37 cellular contexts compared by ENCODE assay signal in the genomic region with DNA sequence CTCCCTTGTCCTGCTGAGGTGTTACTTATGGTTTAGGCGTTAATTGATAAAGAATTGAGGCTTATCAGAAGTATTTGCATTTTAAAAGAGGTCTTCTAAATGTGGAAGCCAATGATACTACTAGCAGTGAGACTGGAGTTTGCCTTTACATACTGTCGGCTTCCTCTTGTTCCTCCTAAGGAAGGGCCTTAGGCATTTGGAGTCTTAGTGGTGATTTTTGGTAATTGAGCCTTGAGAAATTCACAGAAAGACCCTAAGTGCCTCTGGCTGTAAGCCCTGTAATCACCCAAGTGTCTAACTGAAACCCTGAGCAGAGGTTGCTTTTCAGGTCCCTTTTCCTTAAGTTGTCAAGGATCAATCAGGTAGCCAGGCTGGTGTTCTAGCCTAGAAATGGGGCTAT. TPM values are rescaled to one million over a fixed set of nuclear protein-coding genes. Genes with fewer than 3 reads are reported as not detected.
"Had no signal": no experiment of that assay in that cellular context is flagged by ENCODE, and none has a peak within 500 bp of the region (broad histone marks: within the 10 kb centered on the region; RNA-seq: fewer than 3 reads in every experiment).

No MANE protein-coding gene starts in this region.

- DNase-seq: activated CD4-positive, alpha-beta memory T cell treated with anti-CD3 and anti-CD28 coated beads, Interleukin-2, amount 10 ng/mL, durations not matched to agents 7 days and 5 days; activated CD4-positive, alpha-beta T cell treated with anti-CD3 and anti-CD28 coated beads for 1 hour; activated CD4-positive, alpha-beta T cell treated with anti-CD3 and anti-CD28 coated beads for 36 hours; activated CD4-positive, alpha-beta T cell treated with anti-CD3 and anti-CD28 coated beads for 48 hours; activated CD4-positive, alpha-beta T cell treated with anti-CD3 and anti-CD28 coated beads, Interleukin-2, amount 10 ng/mL, durations not matched to agents 7 days and 5 days; activated CD4-positive, alpha-beta T cell treated with anti-CD3 and anti-CD28 coated beads, Interleukin-2, amount 50 U/mL, for 48 hours; activated CD4-positive, CD25-positive, alpha-beta regulatory T cell; activated CD8-positive, alpha-beta memory T cell treated with anti-CD3 and anti-CD28 coated beads for 24 hours; activated CD8-positive, alpha-beta memory T cell treated with anti-CD3 and anti-CD28 coated beads, Interleukin-2, amount 10 ng/mL, durations not matched to agents 7 days and 5 days; activated CD8-positive, alpha-beta memory T cell treated with anti-CD3 and anti-CD28 coated beads, Interleukin-2, amount 50 U/mL, for 48 hours; activated CD8-positive, alpha-beta T cell treated with anti-CD3 and anti-CD28 coated beads, Interleukin-2, amount 10 ng/mL, durations not matched to agents 7 days and 5 days; activated effector memory CD4-positive, alpha-beta T cell treated with Interleukin-2 at 50 U/mL for 16 hours; activated gamma-delta T cell; activated naive CD4-positive, alpha-beta T cell treated with anti-CD3 and anti-CD28 coated beads, Interleukin-2, amount 10 ng/mL, durations not matched to agents 7 days and 5 days; activated naive CD4-positive, alpha-beta T cell treated with Interleukin-2 at 50 U/mL for 16 hours; activated naive CD8-positive, alpha-beta T cell treated with anti-CD3 and anti-CD28 coated beads, Interleukin-2, amount 10 ng/mL, durations not matched to agents 7 days and 5 days; activated naive CD8-positive, alpha-beta T cell treated with anti-CD3 and anti-CD28 coated beads, Interleukin-2, amount 50 U/mL, for 24 hours; activated T-cell treated with anti-CD3 and anti-CD28 coated beads, Interleukin-2, amount 50 U/mL, for 24 hours; activated T-cell treated with anti-CD3 and anti-CD28 coated beads, Interleukin-2, amount 50 U/mL, for 48 hours; amygdala; anterior cingulate cortex; caudate nucleus; cerebellar nuclear complex; T-helper 1 cell; T-helper 2 cell; T-helper 9 cell had no signal

- H3K27ac ChIP-seq: ascending aorta, cardiac muscle cell, VCaP had no signal

- H3K9me3 ChIP-seq: ascending aorta had no signal

- H3K36me3 Mint-ChIP-seq: activated CD8-positive, alpha-beta memory T cell treated with anti-CD3 and anti-CD28 coated beads, Interleukin-2, amount 10 ng/mL, durations not matched to agents 7 days and 5 days; activated naive CD4-positive, alpha-beta T cell treated with anti-CD3 and anti-CD28 coated beads, Interleukin-2, amount 10 ng/mL, durations not matched to agents 7 days and 5 days; activated naive CD4-positive, alpha-beta T cell treated with anti-CD3 and anti-CD28 coated beads, Interleukin-2, amount 50 U/mL, for 24 hours; activated naive CD8-positive, alpha-beta T cell; activated naive CD8-positive, alpha-beta T cell treated with anti-CD3 and anti-CD28 coated beads, Interleukin-2, amount 10 ng/mL, durations not matched to agents 7 days and 5 days; brain had no signal

- H3K4me3 Mint-ChIP-seq: activated CD4-positive, alpha-beta memory T cell treated with anti-CD3 and anti-CD28 coated beads, Interleukin-2, amount 10 ng/mL, durations not matched to agents 7 days and 5 days; activated CD4-positive, alpha-beta T cell treated with anti-CD3 and anti-CD28 coated beads for 36 hours; activated CD4-positive, alpha-beta T cell treated with anti-CD3 and anti-CD28 coated beads, Interleukin-2, amount 10 ng/mL, durations not matched to agents 7 days and 5 days; activated CD8-positive, alpha-beta memory T cell treated with anti-CD3 and anti-CD28 coated beads, Interleukin-2, amount 10 ng/mL, durations not matched to agents 7 days and 5 days; activated CD8-positive, alpha-beta T cell treated with anti-CD3 and anti-CD28 coated beads, Interleukin-2, amount 10 ng/mL, durations not matched to agents 7 days and 5 days; activated naive CD4-positive, alpha-beta T cell treated with anti-CD3 and anti-CD28 coated beads, Interleukin-2, amount 10 ng/mL, durations not matched to agents 7 days and 5 days; activated naive CD4-positive, alpha-beta T cell treated with anti-CD3 and anti-CD28 coated beads, Interleukin-2, amount 50 U/mL, for 24 hours; activated naive CD8-positive, alpha-beta T cell; activated naive CD8-positive, alpha-beta T cell treated with anti-CD3 and anti-CD28 coated beads, Interleukin-2, amount 10 ng/mL, durations not matched to agents 7 days and 5 days; activated naive CD8-positive, alpha-beta T cell treated with anti-CD3 and anti-CD28 coated beads, Interleukin-2, amount 50 U/mL, for 24 hours; activated T-cell treated with anti-CD3 and anti-CD28 coated beads, Interleukin-2, amount 50 U/mL, for 24 hours; brain; central memory CD8-positive, alpha-beta T cell; T-helper 1 cell treated with Interleukin-12 subunit alpha and Interleukin-12 subunit beta and Interleukin-4 antibody, amounts not matched to agents 30 μg/mL and 1 μg/mL, for 36 hours; T-helper 2 cell treated with Interferon-gamma antibody and Interleukin-4, amounts not matched to agents 5 μg/mL and 100 μg/mL, for 36 hours had no signal

- H3K4me1 Mint-ChIP-seq: activated CD4-positive, alpha-beta memory T cell treated with anti-CD3 and anti-CD28 coated beads, Interleukin-2, amount 10 ng/mL, durations not matched to agents 7 days and 5 days; activated CD4-positive, alpha-beta T cell treated with anti-CD3 and anti-CD28 coated beads for 36 hours; activated CD4-positive, alpha-beta T cell treated with anti-CD3 and anti-CD28 coated beads, Interleukin-2, amount 10 ng/mL, durations not matched to agents 7 days and 5 days; activated CD8-positive, alpha-beta memory T cell treated with anti-CD3 and anti-CD28 coated beads, Interleukin-2, amount 10 ng/mL, durations not matched to agents 7 days and 5 days; activated naive CD4-positive, alpha-beta T cell treated with anti-CD3 and anti-CD28 coated beads, Interleukin-2, amount 10 ng/mL, durations not matched to agents 7 days and 5 days; activated naive CD4-positive, alpha-beta T cell treated with anti-CD3 and anti-CD28 coated beads, Interleukin-2, amount 50 U/mL, for 24 hours; activated naive CD8-positive, alpha-beta T cell treated with anti-CD3 and anti-CD28 coated beads, Interleukin-2, amount 10 ng/mL, durations not matched to agents 7 days and 5 days; activated naive CD8-positive, alpha-beta T cell treated with anti-CD3 and anti-CD28 coated beads, Interleukin-2, amount 50 U/mL, for 24 hours; central memory CD8-positive, alpha-beta T cell had no signal

- H3K27me3 ChIP-seq: ascending aorta, cardiac muscle cell had no signal

- H3K27me3 Mint-ChIP-seq: activated naive CD8-positive, alpha-beta T cell treated with anti-CD3 and anti-CD28 coated beads, Interleukin-2, amount 10 ng/mL, durations not matched to agents 7 days and 5 days; activated naive CD8-positive, alpha-beta T cell treated with anti-CD3 and anti-CD28 coated beads, Interleukin-2, amount 50 U/mL, for 24 hours; brain; central memory CD8-positive, alpha-beta T cell had no signal

- H3K4me3 ChIP-seq: ascending aorta, cardiac muscle cell had no signal

- ATAC-seq: activated CD4-positive, alpha-beta T cell treated with anti-CD3 and anti-CD28 coated beads for 36 hours; activated CD4-positive, CD25-positive, alpha-beta regulatory T cell treated with anti-CD3 and anti-CD28 coated beads, Interleukin-2, amount 50 U/mL, for 24 hours; activated CD8-positive, alpha-beta memory T cell treated with anti-CD3 and anti-CD28 coated beads, Interleukin-2, amount 10 ng/mL, durations not matched to agents 7 days and 5 days; activated CD8-positive, alpha-beta T cell treated with anti-CD3 and anti-CD28 coated beads, Interleukin-2, amount 10 ng/mL, durations not matched to agents 7 days and 5 days; activated naive CD8-positive, alpha-beta T cell treated with anti-CD3 and anti-CD28 coated beads, Interleukin-2, amount 50 U/mL, for 24 hours had no signal

- H3K4me1 ChIP-seq: ascending aorta had no signal

- H3K9me3 Mint-ChIP-seq: activated CD4-positive, alpha-beta memory T cell treated with anti-CD3 and anti-CD28 coated beads, Interleukin-2, amount 10 ng/mL, durations not matched to agents 7 days and 5 days; activated naive CD4-positive, alpha-beta T cell treated with anti-CD3 and anti-CD28 coated beads, Interleukin-2, amount 10 ng/mL, durations not matched to agents 7 days and 5 days; activated naive CD4-positive, alpha-beta T cell treated with anti-CD3 and anti-CD28 coated beads, Interleukin-2, amount 50 U/mL, for 24 hours; activated naive CD8-positive, alpha-beta T cell treated with anti-CD3 and anti-CD28 coated beads, Interleukin-2, amount 50 U/mL, for 24 hours; activated T-cell treated with anti-CD3 and anti-CD28 coated beads, Interleukin-2, amount 50 U/mL, for 24 hours; activated T-helper 2 cell treated with anti-CD3 and anti-CD28 coated beads, Interferon-gamma antibody, Interleukin-2, Interleukin-4, amounts not matched to agents 10 μg/mL and 5 μg/mL and 100 μg/mL, durations not matched to agents 14 hours and 24 hours and 36 hours; central memory CD8-positive, alpha-beta T cell; T-helper 1 cell treated with Interleukin-12 subunit alpha and Interleukin-12 subunit beta and Interleukin-4 antibody, amounts not matched to agents 30 μg/mL and 1 μg/mL, for 36 hours; T-helper 2 cell treated with Interferon-gamma antibody and Interleukin-4, amounts not matched to agents 5 μg/mL and 100 μg/mL, for 36 hours had no signal

- H3K27ac Mint-ChIP-seq: activated CD4-positive, alpha-beta memory T cell treated with anti-CD3 and anti-CD28 coated beads, Interleukin-2, amount 10 ng/mL, durations not matched to agents 7 days and 5 days; activated CD4-positive, alpha-beta T cell treated with anti-CD3 and anti-CD28 coated beads for 36 hours; activated CD4-positive, alpha-beta T cell treated with anti-CD3 and anti-CD28 coated beads, Interleukin-2, amount 10 ng/mL, durations not matched to agents 7 days and 5 days; activated CD8-positive, alpha-beta memory T cell treated with anti-CD3 and anti-CD28 coated beads, Interleukin-2, amount 10 ng/mL, durations not matched to agents 7 days and 5 days; activated CD8-positive, alpha-beta T cell treated with anti-CD3 and anti-CD28 coated beads, Interleukin-2, amount 10 ng/mL, durations not matched to agents 7 days and 5 days; activated naive CD4-positive, alpha-beta T cell treated with anti-CD3 and anti-CD28 coated beads, Interleukin-2, amount 10 ng/mL, durations not matched to agents 7 days and 5 days; activated naive CD4-positive, alpha-beta T cell treated with anti-CD3 and anti-CD28 coated beads, Interleukin-2, amount 50 U/mL, for 24 hours; activated naive CD8-positive, alpha-beta T cell; activated naive CD8-positive, alpha-beta T cell treated with anti-CD3 and anti-CD28 coated beads, Interleukin-2, amount 10 ng/mL, durations not matched to agents 7 days and 5 days; activated naive CD8-positive, alpha-beta T cell treated with anti-CD3 and anti-CD28 coated beads, Interleukin-2, amount 50 U/mL, for 24 hours; activated T-cell treated with anti-CD3 and anti-CD28 coated beads, Interleukin-2, amount 50 U/mL, for 24 hours; activated T-helper 2 cell treated with anti-CD3 and anti-CD28 coated beads, Interferon-gamma antibody, Interleukin-2, Interleukin-4, amounts not matched to agents 10 μg/mL and 5 μg/mL and 100 μg/mL, durations not matched to agents 14 hours and 24 hours and 36 hours; brain; T-helper 1 cell treated with Interleukin-12 subunit alpha and Interleukin-12 subunit beta and Interleukin-4 antibody, amounts not matched to agents 30 μg/mL and 1 μg/mL, for 36 hours; T-helper 2 cell treated with Interferon-gamma antibody and Interleukin-4, amounts not matched to agents 5 μg/mL and 100 μg/mL, for 36 hours had no signal

- H3K36me3 ChIP-seq: cardiac muscle cell had no signal

RNA-seq across cellular contexts. Expression of a gene that starts 14.8 kb away (rescaled TPM):
- total RNA-seq: activated CD4-positive, alpha-beta memory T cell treated with anti-CD3 and anti-CD28 coated beads, Interleukin-2, amount 10 ng/mL, durations not matched to agents 7 days and 5 days; activated CD8-positive, alpha-beta memory T cell treated with anti-CD3 and anti-CD28 coated beads, Interleukin-2, amount 10 ng/mL, durations not matched to agents 7 days and 5 days had no signal
